25 cellular contexts compared by ENCODE assay signal in the genomic region with DNA sequence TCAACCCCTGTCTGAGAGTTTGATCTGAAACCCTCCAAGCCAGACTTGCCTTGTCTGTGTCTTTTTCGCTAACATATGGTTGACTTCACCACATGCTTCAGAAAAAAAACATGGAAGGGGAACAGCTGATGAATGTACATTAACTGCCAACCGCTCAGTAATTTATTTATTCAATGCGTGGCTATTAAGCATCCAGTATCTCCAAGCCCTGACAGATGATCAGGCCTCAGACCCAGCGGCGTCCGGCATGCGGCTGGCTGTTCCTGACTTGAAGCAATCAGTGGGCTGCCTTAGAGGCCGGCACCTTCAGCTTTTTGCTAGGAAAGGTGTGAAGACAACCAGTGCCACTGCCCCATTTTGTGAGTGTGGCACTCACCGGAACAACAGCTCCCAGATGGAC.
"Had no signal": no experiment of that assay in that cellular context is flagged by ENCODE, and none has a peak within 500 bp of the region (broad histone marks: within the 10 kb centered on the region; RNA-seq: fewer than 3 reads in every experiment).

No MANE protein-coding gene starts in this region.

- H3K27me3 ChIP-seq: pancreas, right lobe of liver, sigmoid colon, transverse colon, uterus had no signal

- DNase-seq: naive thymus-derived CD4-positive, alpha-beta T cell; natural killer cell; nephron progenitor cell; nucleus accumbens; pancreas; right cardiac atrium; right lobe of liver; sigmoid colon; small intestine; stimulated activated CD4-positive, alpha-beta T cell treated with anti-CD3 and anti-CD28 coated beads, Interleukin-1b, Interleukin-23, amount 100 ng/mL, for 48 hours; stimulated activated CD4-positive, alpha-beta T cell treated with anti-CD3 and anti-CD28 coated beads, Interleukin-4, amount 100 ng/mL, for 1 hour; stimulated activated CD4-positive, alpha-beta T cell treated with anti-CD3 and anti-CD28 coated beads, Interleukin-4, amount 100 ng/mL, for 4 hours; stimulated activated CD8-positive, alpha-beta memory T cell treated with anti-CD3 and anti-CD28 coated beads, Interleukin-4, amount 100 ng/mL, for 48 hours; stimulated activated naive CD4-positive, alpha-beta T cell; stimulated activated naive CD8-positive, alpha-beta T cell treated with anti-CD3 and anti-CD28 coated beads, Interleukin-15, amount 100 ng/mL, for 72 hours; stimulated activated naive CD8-positive, alpha-beta T cell treated with anti-CD3 and anti-CD28 coated beads, Interleukin-15, Interleukin-2, amounts not matched to agents 100 U/mL and 50 U/mL, for 24 hours; tibial artery; transverse colon; upper lobe of right lung; uterus had no signal

- H3K4me1 ChIP-seq: pancreas, prostate gland, right lobe of liver, sigmoid colon, tibial artery, transverse colon, upper lobe of right lung, uterus had no signal

- H3K27me3 Mint-ChIP-seq: stimulated activated memory B cell treated with anti-CD40 and anti-IgM and Interleukin-4, amounts not matched to agents 10 μg/mL and 1 μg/mL and 100 μg/mL, for 72 hours had no signal

- H3K9me3 Mint-ChIP-seq: natural killer cell; nephron progenitor cell; neural crest cell; stimulated activated memory B cell treated with anti-CD40 and anti-IgM and Interleukin-4, amounts not matched to agents 10 μg/mL and 1 μg/mL and 100 μg/mL, for 72 hours; stimulated activated naive CD8-positive, alpha-beta T cell treated with anti-CD3 and anti-CD28 coated beads, Interleukin-15, amount 100 ng/mL, for 72 hours; type B pancreatic cell had no signal

- H3K4me1 Mint-ChIP-seq: naive thymus-derived CD4-positive, alpha-beta T cell; natural killer cell; stimulated activated naive CD8-positive, alpha-beta T cell treated with anti-CD3 and anti-CD28 coated beads, Interleukin-15, amount 100 ng/mL, for 72 hours had no signal

- H3K4me3 ChIP-seq: pancreas, prostate gland, right lobe of liver, sigmoid colon, tibial artery, transverse colon, upper lobe of right lung, uterus had no signal

- ATAC-seq: naive thymus-derived CD4-positive, alpha-beta T cell; natural killer cell; pancreas; right cardiac atrium; right lobe of liver; stimulated activated memory B cell treated with anti-CD40 and anti-IgM and Interleukin-4, amounts not matched to agents 10 μg/mL and 1 μg/mL and 100 μg/mL, for 72 hours; stimulated activated naive CD8-positive, alpha-beta T cell treated with anti-CD3 and anti-CD28 coated beads, Interleukin-15, amount 100 ng/mL, for 72 hours; stimulated activated naive CD8-positive, alpha-beta T cell treated with anti-CD3 and anti-CD28 coated beads, Interleukin-15, Interleukin-2, amounts not matched to agents 100 U/mL and 50 U/mL, for 24 hours; upper lobe of right lung had no signal

- H3K36me3 ChIP-seq: neutrophil, pancreas, prostate gland, right lobe of liver, sigmoid colon, tibial artery, transverse colon, upper lobe of right lung, uterus had no signal

- H3K27ac Mint-ChIP-seq: naive thymus-derived CD4-positive, alpha-beta T cell; natural killer cell; nephron progenitor cell; stimulated activated memory B cell treated with anti-CD40 and anti-IgM and Interleukin-4, amounts not matched to agents 10 μg/mL and 1 μg/mL and 100 μg/mL, for 72 hours; stimulated activated naive CD8-positive, alpha-beta T cell treated with anti-CD3 and anti-CD28 coated beads, Interleukin-15, amount 100 ng/mL, for 72 hours; type B pancreatic cell had no signal

- H3K4me3 Mint-ChIP-seq: naive thymus-derived CD4-positive, alpha-beta T cell; natural killer cell; nephron progenitor cell; neural crest cell; stimulated activated memory B cell treated with anti-CD40 and anti-IgM and Interleukin-4, amounts not matched to agents 10 μg/mL and 1 μg/mL and 100 μg/mL, for 72 hours; stimulated activated naive CD8-positive, alpha-beta T cell treated with anti-CD3 and anti-CD28 coated beads, Interleukin-15, amount 100 ng/mL, for 72 hours; type B pancreatic cell had no signal

- H3K27ac ChIP-seq: neutrophil, pancreas, prostate gland, right lobe of liver, sigmoid colon, tibial artery, transverse colon, upper lobe of right lung, uterus had no signal

- H3K36me3 Mint-ChIP-seq: naive thymus-derived CD4-positive, alpha-beta T cell; natural killer cell; stimulated activated memory B cell treated with anti-CD40 and anti-IgM and Interleukin-4, amounts not matched to agents 10 μg/mL and 1 μg/mL and 100 μg/mL, for 72 hours; type B pancreatic cell had no signal

- H3K9me3 ChIP-seq: neutrophil, pancreas, prostate gland, right lobe of liver, sigmoid colon, tibial artery, transverse colon, upper lobe of right lung, uterus had no signal
